ENCODE assay signal across 9 cellular contexts in the genomic region with DNA sequence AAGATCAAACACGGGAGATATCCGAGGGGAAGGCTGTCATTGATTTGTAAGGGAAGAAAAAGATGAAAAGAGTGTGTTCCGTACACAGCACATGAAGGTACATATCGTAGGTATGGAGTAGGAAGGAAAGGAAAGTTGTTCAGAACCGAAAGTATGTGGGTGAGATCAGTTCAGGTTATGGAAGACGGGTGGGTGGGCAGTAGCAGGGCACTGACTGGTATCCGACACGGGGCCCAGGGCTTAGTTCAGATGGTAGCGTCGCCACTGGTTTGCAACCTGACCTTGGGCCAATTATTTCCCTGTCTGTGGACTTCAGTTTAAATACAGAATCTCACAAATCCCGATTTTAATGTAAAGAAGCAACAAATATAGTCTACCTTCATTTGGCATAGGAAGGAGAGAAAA. TPM values are rescaled to one million over a fixed set of nuclear protein-coding genes. Genes with fewer than 3 reads are reported as not detected.
DNase-seq lines count a peak whose midpoint lies in the region; ATAC-seq and TF ChIP-seq lines count a peak whose summit lies in the region.
"Had no signal": no experiment of that assay in that cellular context is flagged by ENCODE, and none has a peak within 500 bp of the region (broad histone marks: within the 10 kb centered on the region; RNA-seq: fewer than 3 reads in every experiment).

No MANE protein-coding gene starts in this region.

- no peak overlapping the region for H2BK15ac ChIP-seq in mesendoderm (replicated peaks; ENCODE audit: low read depth)

- peak overlapping the region; percentile 90 for H3K56ac ChIP-seq in mesendoderm (ENCODE audit: low read length)

- CTCF ChIA-PET in Panc1 (lab: Charles Lee), result no interaction called here

- no CpG with 5 or more reads among the region's 11 CpGs for WGBS in mesendoderm (ENCODE audit: extremely low coverage, insufficient coverage, low lambda C conversion rate)

- TF ChIP-seq CTCF in Panc1 (IDR thresholded peaks at IDR 0.05), result no peak

- H3K27me3 Mint-ChIP-seq in central memory CD8-positive, alpha-beta T cell, result no peaks in the 10 kb centered on the region

- peak overlapping the region; percentile 75 for H3K9ac ChIP-seq in mesendoderm (ENCODE audit: low read length)

- H3K79me2 ChIP-seq in mesendoderm (ENCODE audit: control insufficient read depth, insufficient read depth, low read length), result no peaks in the 10 kb centered on the region

- peak; percentile 65 for DNase-seq in Daoy (ENCODE audit: low read depth)
- no peak for DNase-seq in Panc1 (ENCODE audit: low read depth, low spot score)
- DNase-seq in central memory CD8-positive, alpha-beta T cell (ENCODE audit: low spot score in 2 of 2), result no peak
- no peak for DNase-seq in mesendoderm
- DNase-seq in substantia nigra (lab: John Stamatoyannopoulos, UW), result peak in 3 of 49 donors; percentile 20 to 45 (median 21)
- DNase-seq in NCI-H748 (lab: John Stamatoyannopoulos, UW; ENCODE audit: unreplicated experiment), result no peak

- no peak overlapping the region for H3K18ac ChIP-seq in mesendoderm (ENCODE audit: low read length)

- H3K9me3 ChIP-seq in Panc1 (ENCODE audit: control insufficient read depth, insufficient read depth, low read depth, low read length), result no peaks in the 10 kb centered on the region

- H3K9me3 Mint-ChIP-seq in central memory CD8-positive, alpha-beta T cell, result no peaks in the 10 kb centered on the region

- no peak overlapping the region for H3K4ac ChIP-seq in mesendoderm (ENCODE audit: low read depth, low read length)

- H2BK120ac ChIP-seq in mesendoderm (ENCODE audit: low read depth, low read length), result no peak overlapping the region

- H3K27ac ChIP-seq in Panc1 (ENCODE audit: low read length), result peak overlapping the region; percentile 93
- H3K27ac ChIP-seq in mesendoderm (ENCODE audit: low read depth, low read length), result no peak overlapping the region
- peak overlapping the region; percentile 96 for H3K27ac ChIP-seq in substantia nigra (ENCODE audit: low read depth, low read length, poor library complexity, severe bottlenecking)

- H3K36me3 Mint-ChIP-seq in central memory CD8-positive, alpha-beta T cell (ENCODE audit: insufficient read depth), result peaks cover 10% of the 10 kb centered on the region

- no peak overlapping the region for H2BK5ac ChIP-seq in mesendoderm (ENCODE audit: low read length)

- no peaks in the 10 kb centered on the region for H3K79me1 ChIP-seq in mesendoderm (ENCODE audit: low read length)

- H3K4me2 ChIP-seq in mesendoderm (ENCODE audit: low read length), result peak overlapping the region; percentile 41

- POLR2A ChIA-PET in Panc1 (lab: Charles Lee), result no interaction called here

- peak overlapping the region; percentile 74 for H3K4me3 Mint-ChIP-seq in central memory CD8-positive, alpha-beta T cell

- H3K36me3 ChIP-seq in Panc1 (ENCODE audit: control insufficient read depth, insufficient read depth, low read length) (peaks cover 7% of the 10 kb centered on the region), mesendoderm (ENCODE audit: control insufficient read depth, insufficient read depth, low read length) (no peaks in the 10 kb centered on the region)

- H3K4me1 Mint-ChIP-seq in central memory CD8-positive, alpha-beta T cell, result peaks cover 34% of the 10 kb centered on the region

- H3K4me1 ChIP-seq in Panc1 (ENCODE audit: control insufficient read depth, insufficient read depth, low read length), result peaks cover 47% of the 10 kb centered on the region
- H3K4me1 ChIP-seq in mesendoderm (ENCODE audit: control insufficient read depth, low read depth, low read length), result peaks cover 10% of the 10 kb centered on the region

- no peak overlapping the region for H2AK5ac ChIP-seq in mesendoderm (ENCODE audit: low read length)

- H4K8ac ChIP-seq in mesendoderm (ENCODE audit: low read depth, low read length), result no peak overlapping the region

- H4K5ac ChIP-seq in mesendoderm (ENCODE audit: low read length), result no peak overlapping the region

- intact Hi-C loops in Panc1 (cut with micrococcal nuclease; ENCODE audit: unreplicated experiment), result no loop called here

- H3K4me3 ChIP-seq in Panc1 (ENCODE audit: low read depth in 2 of 2, low read length in 2 of 2), result peak overlapping the region; percentile 81 to 90
- peak overlapping the region; percentile 51 for H3K4me3 ChIP-seq in mesendoderm (ENCODE audit: low read length)

- in situ Hi-C loops in Panc1 (cut with HindIII; ENCODE audit: low pct_unique_long_range_greater_than_20kb, low sequenced_read_pairs), result no loop called here

- H3K27me3 ChIP-seq in Panc1 (ENCODE audit: control insufficient read depth, insufficient read depth, low read length) (no peaks in the 10 kb centered on the region), mesendoderm (ENCODE audit: insufficient read depth, low read length, poor library complexity) (peaks cover 16% of the 10 kb centered on the region)

- peak overlapping the region; percentile 11 for H3K23ac ChIP-seq in mesendoderm (ENCODE audit: low read length)

- BruUV-seq in Panc1 (replicated peaks; lab: Mats Ljungman, UMichigan), result no TSS peak

- no peak for ATAC-seq in Panc1
- ATAC-seq in central memory CD8-positive, alpha-beta T cell (replicated peaks; ENCODE audit: extremely low read depth, poor library complexity, severe bottlenecking), result no peak
- no peak for ATAC-seq in GM21447 (IDR thresholded peaks at IDR 0.05; ENCODE audit: unreplicated experiment)
- no peak for ATAC-seq in GM19328 (IDR thresholded peaks at IDR 0.05; ENCODE audit: unreplicated experiment)

- H3K27ac Mint-ChIP-seq in central memory CD8-positive, alpha-beta T cell (ENCODE audit: low read depth), result peak overlapping the region; percentile 10

RNA-seq across cellular contexts. Expression of gene A3GALT2, which starts 27.8 kb away (rescaled TPM):
- total RNA-seq in Daoy (2014; rRNA removed; shearing (Covaris generic)), result not detected in 2 replicates
- total RNA-seq in Panc1 (2021; ENCODE audit: unreplicated experiment), result not detected
- not detected for polyA plus RNA-seq in Panc1 (2012; ENCODE audit: insufficient read length)
- not detected for polyA plus RNA-seq in mesendoderm (2013, experiment 1 of 2)
- polyA plus RNA-seq in mesendoderm (2013, experiment 2 of 2), result not detected
- total RNA-seq: NCI-H460 had no signal
